ENCODE assay signal across 25 cellular contexts in the genomic region with DNA sequence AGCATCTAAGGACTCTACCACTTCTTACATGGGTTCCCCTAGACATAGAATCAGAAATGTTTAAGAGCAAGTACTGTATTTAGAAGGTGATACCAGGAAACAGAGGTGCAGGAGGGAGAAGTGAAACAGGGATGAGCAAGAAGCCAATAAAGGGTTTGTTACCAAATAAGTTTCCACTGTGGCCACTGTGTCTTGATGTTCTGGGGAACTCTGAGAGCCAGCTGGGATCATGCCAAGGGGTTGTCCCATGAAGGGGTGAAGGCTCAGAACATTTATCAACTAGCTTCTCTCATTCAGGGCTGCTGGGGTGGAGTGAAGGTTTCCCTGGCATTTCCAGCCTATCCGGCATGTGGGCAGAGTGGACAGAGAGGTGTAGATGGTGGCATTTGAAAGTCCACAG.
"Had no signal": no experiment of that assay in that cellular context is flagged by ENCODE, and none has a peak within 500 bp of the region (broad histone marks: within the 10 kb centered on the region; RNA-seq: fewer than 3 reads in every experiment).

No MANE protein-coding gene starts in this region.

- H3K4me2 ChIP-seq: smooth muscle cell had no signal

- H3K4me3 ChIP-seq: left lung, lower lobe of right lung, mucosa of descending colon, ovary, right atrium auricular region, right lobe of liver, smooth muscle cell, suprapubic skin, thoracic aorta, tibial artery, upper lobe of right lung had no signal

- ATAC-seq: left colon; left lung; lower lobe of right lung; mucosa of descending colon; naive thymus-derived CD4-positive, alpha-beta T cell; natural killer cell treated with Interleukin-12 subunit alpha and Interleukin-12 subunit beta and Interleukin-15 and Interleukin-18, amount 100 ng/mL, for 72 hours; upper lobe of right lung had no signal

- H3K36me3 ChIP-seq: left lung, lower lobe of right lung, ovary, right atrium auricular region, right lobe of liver, suprapubic skin, thoracic aorta, tibial artery, upper lobe of right lung had no signal

- H3K9me3 ChIP-seq: left lung, lower lobe of right lung, mucosa of descending colon, ovary, right atrium auricular region, right lobe of liver, suprapubic skin, upper lobe of right lung had no signal

- H3K27me3 ChIP-seq: left lung, ovary, right atrium auricular region, right lobe of liver, tibial artery, upper lobe of right lung had no signal

- H3K27ac ChIP-seq: left lung, lower lobe of right lung, ovary, right atrium auricular region, right lobe of liver, suprapubic skin, thoracic aorta, tibial artery, upper lobe of right lung had no signal

- DNase-seq: hippocampal formation; kidney; left colon; left lung; lower lobe of right lung; mammary epithelial cell; mesendoderm; midbrain; mucosa of descending colon; naive thymus-derived CD4-positive, alpha-beta T cell; ovary; right lobe of liver; stimulated activated CD4-positive, alpha-beta T cell treated with anti-CD3 and anti-CD28 coated beads, Interleukin-1b, Interleukin-23, amount 100 ng/mL, for 48 hours; stimulated activated CD4-positive, alpha-beta T cell treated with anti-CD3 and anti-CD28 coated beads, Interleukin-2, amount 100 ng/mL, for 48 hours; stimulated activated CD4-positive, alpha-beta T cell treated with anti-CD3 and anti-CD28 coated beads, Interleukin-4, amount 100 ng/mL, for 4 hours; stimulated activated CD8-positive, alpha-beta memory T cell treated with anti-CD3 and anti-CD28 coated beads, Interleukin-4, amount 100 ng/mL, for 48 hours; stimulated activated naive CD4-positive, alpha-beta T cell; tibial artery; trophoblast cell; upper lobe of right lung had no signal

- H3K4me1 ChIP-seq: left lung, lower lobe of right lung, right atrium auricular region, suprapubic skin, tibial artery, upper lobe of right lung had no signal
